ENCODE assay signal across 17 cellular contexts in the genomic region with DNA sequence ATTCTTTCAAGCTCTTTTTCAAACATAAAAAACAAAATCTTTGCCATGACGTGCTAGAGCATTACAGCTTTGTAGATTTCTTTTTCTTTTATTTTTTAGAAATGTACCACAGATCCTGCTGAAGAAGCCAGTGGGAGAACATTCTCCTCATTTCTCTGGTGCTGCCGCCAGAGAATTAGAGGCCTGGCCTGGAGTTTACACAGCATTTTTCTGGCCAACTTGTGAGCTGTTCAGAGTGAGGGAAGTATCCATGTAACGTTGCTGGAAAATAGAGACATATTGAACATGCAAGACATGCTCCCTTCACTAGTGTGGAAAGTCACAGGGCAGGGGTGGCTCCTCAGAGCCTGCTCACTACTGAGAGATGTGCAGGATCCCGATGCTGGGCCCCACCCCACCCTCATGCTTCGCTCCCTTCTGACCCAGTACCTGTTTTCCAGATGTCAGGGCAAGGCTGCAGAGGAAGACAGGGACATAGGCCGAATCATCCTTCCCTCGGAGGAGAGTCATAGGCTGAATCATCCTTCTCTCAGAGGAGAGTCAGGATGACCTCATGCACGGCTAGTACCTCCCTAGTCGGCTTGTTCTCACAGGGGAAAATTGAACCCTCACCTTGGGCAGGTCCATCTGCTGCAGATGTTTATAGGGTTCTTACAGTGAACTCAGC.
A peak's percentile ranks its signal among the peaks of the same experiment; 100 is the strongest.
DNase-seq lines count a peak whose midpoint lies in the region; ATAC-seq and TF ChIP-seq lines count a peak whose summit lies in the region.
"Had no signal": no experiment of that assay in that cellular context is flagged by ENCODE, and none has a peak within 500 bp of the region (broad histone marks: within the 10 kb centered on the region; RNA-seq: fewer than 3 reads in every experiment).

No MANE protein-coding gene starts in this region.

- in situ Hi-C loops in IMR-90 (cut with MboI; ENCODE audit: low sequenced_read_pairs): no loop called here

- dilution Hi-C loops in IMR-90 (cut with HindIII; ENCODE audit: low sequenced_read_pairs, unreplicated experiment): no loop called here

- no peaks in the 10 kb centered on the region for H3K79me2 ChIP-seq in osteoblast (ENCODE audit: insufficient read depth, low read length)

- H3K9me1 ChIP-seq in IMR-90 (ENCODE audit: insufficient read depth, low read length): peaks cover 5% of the 10 kb centered on the region; the same call in 1 of the 2 replicates

- H3K27ac ChIP-seq in IMR-90 (ENCODE audit: insufficient read depth, low read length): no peak overlapping the region
- peak overlapping the region; percentile 91 for H3K27ac ChIP-seq in epithelial cell of prostate
- H3K27ac ChIP-seq in osteoblast (ENCODE audit: low read depth, low read length): peak overlapping the region; percentile 71
- H3K27ac ChIP-seq: spleen had no signal

- intact Hi-C loops in IMR-90 (cut with micrococcal nuclease): no loop called here

- peak; percentile 46 for ATAC-seq in IMR-90 (ENCODE audit: low read depth)
- no peak for ATAC-seq in GM21515 (IDR thresholded peaks at IDR 0.05; ENCODE audit: unreplicated experiment)
- ATAC-seq: left cardiac atrium had no signal

- H3K4me1 ChIP-seq in IMR-90 (ENCODE audit: control insufficient read depth, insufficient read depth, low read length) (peaks cover 6% of the 10 kb centered on the region), osteoblast (ENCODE audit: insufficient read depth, low read length) (peaks cover 31% of the 10 kb centered on the region)
- H3K4me1 ChIP-seq: spleen had no signal

- no peak overlapping the region for H3K4me2 ChIP-seq in IMR-90 (ENCODE audit: low read depth, low read length)
- H3K4me2 ChIP-seq in osteoblast (ENCODE audit: insufficient read depth, low read length): peak overlapping the region; percentile 1

- H2AFZ ChIP-seq in IMR-90 (replicated peaks; ENCODE audit: low read length, poor library complexity): peak overlapping the region; percentile 76
- H2AFZ ChIP-seq in osteoblast (ENCODE audit: low read length): peak overlapping the region; percentile 32

- H4K20me1 ChIP-seq in IMR-90 (ENCODE audit: insufficient read depth, low read length) (no peaks in the 10 kb centered on the region), osteoblast (ENCODE audit: insufficient read depth, low read length) (no peaks in the 10 kb centered on the region)

- no peak overlapping the region for H4K5ac ChIP-seq in IMR-90 (ENCODE audit: low read depth, low read length)

- H3K18ac ChIP-seq in IMR-90 (ENCODE audit: low read depth, low read length): no peak overlapping the region

- 0 out of 2 replicates have a peak overlapping the region, but pooled peaks have one; percentile 25 for H3K14ac ChIP-seq in IMR-90 (replicated peaks; ENCODE audit: low read depth, low read length)

- no peak for TF ChIP-seq RAD21 in IMR-90 (IDR thresholded peaks at IDR 0.05; ENCODE audit: low read length)

- H2BK120ac ChIP-seq in IMR-90 (ENCODE audit: low read depth, low read length): peak overlapping the region; percentile 42; the same call in 1 of the 2 replicates

- no peak overlapping the region for H2AK5ac ChIP-seq in IMR-90 (ENCODE audit: low read depth, low read length)

- H3K4me3 ChIP-seq in AG09309 (ENCODE audit: control insufficient read depth, low read depth, low read length) (no peak overlapping the region), IMR-90 (ENCODE audit: insufficient read depth, low read depth, low read length) (no peak overlapping the region), osteoblast (ENCODE audit: insufficient read depth, low read length) (no peak overlapping the region)
- H3K4me3 ChIP-seq: esophagus squamous epithelium, spleen had no signal

- H3K9me3 ChIP-seq in IMR-90 (ENCODE audit: control insufficient read depth, insufficient read depth, low read length) (no peaks in the 10 kb centered on the region), osteoblast (ENCODE audit: low read depth, low read length) (no peaks in the 10 kb centered on the region)
- H3K9me3 ChIP-seq: esophagus squamous epithelium had no signal

- H3K36me3 ChIP-seq in IMR-90 (ENCODE audit: control insufficient read depth, insufficient read depth, low read length) (no peaks in the 10 kb centered on the region), osteoblast (ENCODE audit: insufficient read depth, low read length) (no peaks in the 10 kb centered on the region)
- H3K36me3 ChIP-seq: esophagus squamous epithelium, spleen had no signal

- H3K56ac ChIP-seq in IMR-90 (ENCODE audit: extremely low read depth, insufficient read depth, low read length): no peak overlapping the region

- DNase-seq in AG09309 (ENCODE audit: low read depth) (peak; percentile 27), IMR-90 (peak; percentile 85), epithelial cell of prostate (ENCODE audit: low read depth, low spot score) (peak; percentile 93), osteoblast (ENCODE audit: insufficient read length, low spot score, missing footprints) (peak; percentile 89), NCI-H748 treated with DMSO at 0.1 percent for 48 hours (lab: John Stamatoyannopoulos, UW) (no peak), GM10248 (ENCODE audit: extremely low spot score) (no peak)
- DNase-seq in activated CD4-positive, alpha-beta T cell treated with anti-CD3 and anti-CD28 coated beads, Interleukin-2, amount 50 U/mL, for 4 hours: no peak
- DNase-seq: activated CD4-positive, alpha-beta T cell treated with anti-CD3 and anti-CD28 coated beads, Interleukin-2, amount 10 ng/mL, durations not matched to agents 24 days and 14 days; activated naive CD4-positive, alpha-beta T cell treated with anti-CD3 and anti-CD28 coated beads for 36 hours; esophagus squamous epithelium; H7; left cardiac atrium; NCI-H1694 treated with DMSO at 0.1 percent for 48 hours; NCI-H774; nephron progenitor cell; spleen had no signal

- no TSS peak for BruUV-seq in IMR-90 (replicated peaks; lab: Mats Ljungman, UMichigan)

- no peak overlapping the region for H3K23ac ChIP-seq in IMR-90 (ENCODE audit: low read depth, low read length)

- no peak overlapping the region for H4K8ac ChIP-seq in IMR-90 (ENCODE audit: low read depth in 2 of 2, low read length in 2 of 2)

- H2BK20ac ChIP-seq in IMR-90 (ENCODE audit: low read depth, low read length): 0 out of 2 replicates have a peak overlapping the region, but pooled peaks have one; percentile 18

- 33% methylated on average over 1 of the region's 9 CpGs; no CpG with 5 or more reads in 1 of the 2 experiments for WGBS in IMR-90 (ENCODE audit: extremely low coverage in 2 of 2, insufficient read length in 1 of 2), 2 experiments

- TF ChIP-seq CTCF in AG09309 (IDR thresholded peaks at IDR 0.05; ENCODE audit: control insufficient read depth, insufficient read depth, low read depth, low read length, missing control alignments): no peak
- TF ChIP-seq CTCF in IMR-90 (conservative IDR thresholded peaks at IDR 0.05; ENCODE audit: low read depth, low read length): no peak
- no peak for TF ChIP-seq CTCF in osteoblast (IDR thresholded peaks at IDR 0.05; ENCODE audit: extremely low read depth, low read depth, low read length)
- no peak for TF ChIP-seq CTCF in GM10248 (IDR thresholded peaks at IDR 0.05; ENCODE audit: control extremely low read depth, extremely low read depth, low read depth, missing control alignments)

- POLR2A ChIA-PET in IMR-90 (lab: Charles Lee; ENCODE audit: unreplicated experiment): no interaction called here
- POLR2A ChIA-PET in GM10248 (lab: Yijun Ruan, JAX): no interaction called here

- H4K91ac ChIP-seq in IMR-90 (ENCODE audit: insufficient read depth, low read depth, low read length): no peak overlapping the region

- H3K9ac ChIP-seq in IMR-90 (ENCODE audit: low read depth, low read length): no peak overlapping the region

- H2BK5ac ChIP-seq in IMR-90 (ENCODE audit: low read depth, low read length, poor library complexity, severe bottlenecking): no peak overlapping the region

- no peaks in the 10 kb centered on the region for H3K27me3 ChIP-seq in IMR-90 (ENCODE audit: control insufficient read depth, insufficient read depth, low read length)
- no peaks in the 10 kb centered on the region for H3K27me3 ChIP-seq in osteoblast (ENCODE audit: insufficient read depth, low read length)
- H3K27me3 ChIP-seq: esophagus squamous epithelium, spleen had no signal

- no peak overlapping the region for H2BK15ac ChIP-seq in IMR-90 (ENCODE audit: low read depth, low read length)

- peak overlapping the region; percentile 55; the same call in 1 of the 2 replicates for H3K4ac ChIP-seq in IMR-90 (ENCODE audit: low read depth, low read length)

- no peak for TF ChIP-seq POLR2A in IMR-90 (IDR thresholded peaks at IDR 0.05; ENCODE audit: low read depth, low read length)

- H2AK9ac ChIP-seq in IMR-90 (replicated peaks; ENCODE audit: low read depth, low read length, poor library complexity): no peak overlapping the region

- H3K79me1 ChIP-seq in IMR-90 (ENCODE audit: low read depth in 1 of 2, low read length in 2 of 2): no peaks in the 10 kb centered on the region

- CTCF ChIA-PET in IMR-90 (lab: Yijun Ruan, JAX): no interaction called here
- CTCF ChIA-PET in GM10248 (lab: Yijun Ruan, JAX): no interaction called here

TF ChIP-seq in IMR-90, 13 proteins besides CTCF, POLR2A, EP300 and RAD21:
- no peak for TF ChIP-seq NFE2L2 (IDR thresholded peaks at IDR 0.05; ENCODE audit: low read depth, low read length)

Comparison
In these comparisons a context has a peak if more than half of its experiments do, and no peak if none do; other contexts are left out.
1. DNase-seq: peak in AG09309 (single experiment), IMR-90 (single experiment), epithelial cell of prostate (single experiment) and osteoblast (single experiment); none in NCI-H748 treated with DMSO at 0.1 percent for 48 hours (single experiment), GM10248 (single experiment) and activated CD4-positive, alpha-beta T cell treated with anti-CD3 and anti-CD28 coated beads, Interleukin-2, amount 50 U/mL, for 4 hours (0 of 2).